ENCODE assay signal across 1 cellular context in genomic region chr17:77101521-77102410, GRCh38.
A peak's percentile ranks its signal among the peaks of the same experiment; 100 is the strongest.
TF ChIP-seq lines count a peak whose summit lies in the region.

No MANE protein-coding gene starts in this region.

TF ChIP-seq in HepG2, 621 proteins besides CTCF, POLR2A, EP300 and RAD21 (continued from another document and continues in another):
- TF ChIP-seq RBM39 (IDR thresholded peaks at IDR 0.05; ENCODE audit: low read depth, low read length, poor library complexity, severe bottlenecking) (no peak), MED13 (CRISPR knock-in tag; IDR thresholded peaks at IDR 0.05) (0 out of 2 replicates have a peak, but pooled peaks have one; percentile 42), ZKSCAN8 (CRISPR knock-in tag; IDR thresholded peaks at IDR 0.05; ENCODE audit: borderline replicate concordance) (no peak), ZNF556 (CRISPR knock-in tag; IDR thresholded peaks at IDR 0.05; ENCODE audit: borderline replicate concordance) (no peak; the same call in 1 of the 2 replicates), ZNF382 (CRISPR knock-in tag; IDR thresholded peaks at IDR 0.05; ENCODE audit: borderline replicate concordance) (no peak), ZNF614 (CRISPR knock-in tag; IDR thresholded peaks at IDR 0.05; ENCODE audit: borderline replicate concordance) (no peak), SP140L (CRISPR knock-in tag; IDR thresholded peaks at IDR 0.05; ENCODE audit: borderline replicate concordance) (no peak), ZNF207 (IDR thresholded peaks at IDR 0.05; ENCODE audit: borderline replicate concordance) (no peak), SPEN (CRISPR knock-in tag; IDR thresholded peaks at IDR 0.05; ENCODE audit: low read depth) (no peak), TEF (CRISPR knock-in tag; IDR thresholded peaks at IDR 0.05) (peak; percentile 8; the same call in 1 of the 2 replicates), FOXK1 (CRISPR knock-in tag; IDR thresholded peaks at IDR 0.05; ENCODE audit: borderline replicate concordance, low read depth) (no peak; the same call in 1 of the 2 replicates), CERS6 (CRISPR knock-in tag; IDR thresholded peaks at IDR 0.05) (no peak), ZNF263 (CRISPR knock-in tag; IDR thresholded peaks at IDR 0.05) (no peak), NCOA5 (CRISPR knock-in tag; IDR thresholded peaks at IDR 0.05) (no peak), ZNF253 (CRISPR knock-in tag; IDR thresholded peaks at IDR 0.05; ENCODE audit: borderline replicate concordance) (no peak), KAT8 (CRISPR knock-in tag; IDR thresholded peaks at IDR 0.05) (no peak), MED1 (CRISPR knock-in tag; IDR thresholded peaks at IDR 0.05) (no peak), ZNF256 (CRISPR knock-in tag; conservative IDR thresholded peaks at IDR 0.05) (no peak), ZBTB42 (CRISPR knock-in tag; IDR thresholded peaks at IDR 0.05) (no peak), ZFP36L1 (CRISPR knock-in tag; IDR thresholded peaks at IDR 0.05) (no peak), JUN (CRISPR knock-in tag; IDR thresholded peaks at IDR 0.05) (no peak), GABPA (IDR thresholded peaks at IDR 0.05; ENCODE audit: low read depth, low read length) (no peak), GABPA (CRISPR knock-in tag; IDR thresholded peaks at IDR 0.05; ENCODE audit: low read depth) (no peak; the same call in 1 of the 2 replicates), PBX2 (CRISPR knock-in tag; IDR thresholded peaks at IDR 0.05) (no peak), ZSCAN22 (CRISPR knock-in tag; IDR thresholded peaks at IDR 0.05) (no peak), EED (CRISPR knock-in tag; IDR thresholded peaks at IDR 0.05) (no peak), ZBTB8A (CRISPR knock-in tag; IDR thresholded peaks at IDR 0.05; ENCODE audit: borderline replicate concordance, low read depth) (no peak), ZSCAN31 (CRISPR knock-in tag; IDR thresholded peaks at IDR 0.05; ENCODE audit: low read depth) (no peak), SOX5 (CRISPR knock-in tag; IDR thresholded peaks at IDR 0.05; ENCODE audit: borderline replicate concordance) (no peak; the same call in 1 of the 2 replicates), ZNF343 (CRISPR knock-in tag; IDR thresholded peaks at IDR 0.05) (no peak), ATF7 (IDR thresholded peaks at IDR 0.05) (no peak), ATF7 (CRISPR knock-in tag; IDR thresholded peaks at IDR 0.05) (no peak), ZNF30 (CRISPR knock-in tag; IDR thresholded peaks at IDR 0.05) (no peak), AHR (CRISPR knock-in tag; IDR thresholded peaks at IDR 0.05) (no peak), CHCHD3 (CRISPR knock-in tag; IDR thresholded peaks at IDR 0.05) (no peak), ONECUT2 (CRISPR knock-in tag; IDR thresholded peaks at IDR 0.05) (0 out of 2 replicates have a peak, but pooled peaks have one; percentile 9), SYNCRIP (IDR thresholded peaks at IDR 0.05; ENCODE audit: insufficient read depth, low read depth, low read length) (no peak), RELA (CRISPR knock-in tag; IDR thresholded peaks at IDR 0.05) (no peak), STAT6 (CRISPR knock-in tag; IDR thresholded peaks at IDR 0.05; ENCODE audit: borderline replicate concordance) (no peak), GABPB1 (CRISPR knock-in tag; IDR thresholded peaks at IDR 0.05) (0 out of 2 replicates have a peak, but pooled peaks have one; percentile 1), ZEB1 (IDR thresholded peaks at IDR 0.05; ENCODE audit: insufficient replicate concordance, low read depth) (no peak), ZNF576 (CRISPR knock-in tag; IDR thresholded peaks at IDR 0.05) (no peak), ZNF235 (CRISPR knock-in tag; IDR thresholded peaks at IDR 0.05; ENCODE audit: borderline replicate concordance) (no peak), ZNF34 (CRISPR knock-in tag; IDR thresholded peaks at IDR 0.05; ENCODE audit: borderline replicate concordance) (no peak), KDM5A (IDR thresholded peaks at IDR 0.05; ENCODE audit: borderline replicate concordance, low read length) (no peak), HNRNPLL (IDR thresholded peaks at IDR 0.05; ENCODE audit: low read depth, low read length, poor library complexity, severe bottlenecking) (no peak), ZNF564 (CRISPR knock-in tag; IDR thresholded peaks at IDR 0.05) (no peak), PHF5A (CRISPR knock-in tag; IDR thresholded peaks at IDR 0.05; ENCODE audit: low read depth, unreplicated experiment) (no peak), NFYB (CRISPR knock-in tag; IDR thresholded peaks at IDR 0.05) (no peak), ARHGAP35 (CRISPR knock-in tag; IDR thresholded peaks at IDR 0.05; ENCODE audit: borderline replicate concordance) (no peak), ZNF432 (CRISPR knock-in tag; IDR thresholded peaks at IDR 0.05; ENCODE audit: borderline replicate concordance) (no peak), SRSF1 (optimal IDR thresholded peaks at IDR 0.05; ENCODE audit: low read depth, low read length) (no peak)
- TF ChIP-seq, protein P1, sequence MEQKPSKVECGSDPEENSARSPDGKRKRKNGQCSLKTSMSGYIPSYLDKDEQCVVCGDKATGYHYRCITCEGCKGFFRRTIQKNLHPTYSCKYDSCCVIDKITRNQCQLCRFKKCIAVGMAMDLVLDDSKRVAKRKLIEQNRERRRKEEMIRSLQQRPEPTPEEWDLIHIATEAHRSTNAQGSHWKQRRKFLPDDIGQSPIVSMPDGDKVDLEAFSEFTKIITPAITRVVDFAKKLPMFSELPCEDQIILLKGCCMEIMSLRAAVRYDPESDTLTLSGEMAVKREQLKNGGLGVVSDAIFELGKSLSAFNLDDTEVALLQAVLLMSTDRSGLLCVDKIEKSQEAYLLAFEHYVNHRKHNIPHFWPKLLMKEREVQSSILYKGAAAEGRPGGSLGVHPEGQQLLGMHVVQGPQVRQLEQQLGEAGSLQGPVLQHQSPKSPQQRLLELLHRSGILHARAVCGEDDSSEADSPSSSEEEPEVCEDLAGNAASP (CRISPR knock-in tag; IDR thresholded peaks at IDR 0.05; ENCODE audit: borderline replicate concordance): peak; percentile 48; the same call in 1 of the 2 replicates
- TF ChIP-seq, protein P2, sequence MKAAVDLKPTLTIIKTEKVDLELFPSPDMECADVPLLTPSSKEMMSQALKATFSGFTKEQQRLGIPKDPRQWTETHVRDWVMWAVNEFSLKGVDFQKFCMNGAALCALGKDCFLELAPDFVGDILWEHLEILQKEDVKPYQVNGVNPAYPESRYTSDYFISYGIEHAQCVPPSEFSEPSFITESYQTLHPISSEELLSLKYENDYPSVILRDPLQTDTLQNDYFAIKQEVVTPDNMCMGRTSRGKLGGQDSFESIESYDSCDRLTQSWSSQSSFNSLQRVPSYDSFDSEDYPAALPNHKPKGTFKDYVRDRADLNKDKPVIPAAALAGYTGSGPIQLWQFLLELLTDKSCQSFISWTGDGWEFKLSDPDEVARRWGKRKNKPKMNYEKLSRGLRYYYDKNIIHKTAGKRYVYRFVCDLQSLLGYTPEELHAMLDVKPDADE (CRISPR knock-in tag; IDR thresholded peaks at IDR 0.05): no peak
- TF ChIP-seq, protein P3, sequence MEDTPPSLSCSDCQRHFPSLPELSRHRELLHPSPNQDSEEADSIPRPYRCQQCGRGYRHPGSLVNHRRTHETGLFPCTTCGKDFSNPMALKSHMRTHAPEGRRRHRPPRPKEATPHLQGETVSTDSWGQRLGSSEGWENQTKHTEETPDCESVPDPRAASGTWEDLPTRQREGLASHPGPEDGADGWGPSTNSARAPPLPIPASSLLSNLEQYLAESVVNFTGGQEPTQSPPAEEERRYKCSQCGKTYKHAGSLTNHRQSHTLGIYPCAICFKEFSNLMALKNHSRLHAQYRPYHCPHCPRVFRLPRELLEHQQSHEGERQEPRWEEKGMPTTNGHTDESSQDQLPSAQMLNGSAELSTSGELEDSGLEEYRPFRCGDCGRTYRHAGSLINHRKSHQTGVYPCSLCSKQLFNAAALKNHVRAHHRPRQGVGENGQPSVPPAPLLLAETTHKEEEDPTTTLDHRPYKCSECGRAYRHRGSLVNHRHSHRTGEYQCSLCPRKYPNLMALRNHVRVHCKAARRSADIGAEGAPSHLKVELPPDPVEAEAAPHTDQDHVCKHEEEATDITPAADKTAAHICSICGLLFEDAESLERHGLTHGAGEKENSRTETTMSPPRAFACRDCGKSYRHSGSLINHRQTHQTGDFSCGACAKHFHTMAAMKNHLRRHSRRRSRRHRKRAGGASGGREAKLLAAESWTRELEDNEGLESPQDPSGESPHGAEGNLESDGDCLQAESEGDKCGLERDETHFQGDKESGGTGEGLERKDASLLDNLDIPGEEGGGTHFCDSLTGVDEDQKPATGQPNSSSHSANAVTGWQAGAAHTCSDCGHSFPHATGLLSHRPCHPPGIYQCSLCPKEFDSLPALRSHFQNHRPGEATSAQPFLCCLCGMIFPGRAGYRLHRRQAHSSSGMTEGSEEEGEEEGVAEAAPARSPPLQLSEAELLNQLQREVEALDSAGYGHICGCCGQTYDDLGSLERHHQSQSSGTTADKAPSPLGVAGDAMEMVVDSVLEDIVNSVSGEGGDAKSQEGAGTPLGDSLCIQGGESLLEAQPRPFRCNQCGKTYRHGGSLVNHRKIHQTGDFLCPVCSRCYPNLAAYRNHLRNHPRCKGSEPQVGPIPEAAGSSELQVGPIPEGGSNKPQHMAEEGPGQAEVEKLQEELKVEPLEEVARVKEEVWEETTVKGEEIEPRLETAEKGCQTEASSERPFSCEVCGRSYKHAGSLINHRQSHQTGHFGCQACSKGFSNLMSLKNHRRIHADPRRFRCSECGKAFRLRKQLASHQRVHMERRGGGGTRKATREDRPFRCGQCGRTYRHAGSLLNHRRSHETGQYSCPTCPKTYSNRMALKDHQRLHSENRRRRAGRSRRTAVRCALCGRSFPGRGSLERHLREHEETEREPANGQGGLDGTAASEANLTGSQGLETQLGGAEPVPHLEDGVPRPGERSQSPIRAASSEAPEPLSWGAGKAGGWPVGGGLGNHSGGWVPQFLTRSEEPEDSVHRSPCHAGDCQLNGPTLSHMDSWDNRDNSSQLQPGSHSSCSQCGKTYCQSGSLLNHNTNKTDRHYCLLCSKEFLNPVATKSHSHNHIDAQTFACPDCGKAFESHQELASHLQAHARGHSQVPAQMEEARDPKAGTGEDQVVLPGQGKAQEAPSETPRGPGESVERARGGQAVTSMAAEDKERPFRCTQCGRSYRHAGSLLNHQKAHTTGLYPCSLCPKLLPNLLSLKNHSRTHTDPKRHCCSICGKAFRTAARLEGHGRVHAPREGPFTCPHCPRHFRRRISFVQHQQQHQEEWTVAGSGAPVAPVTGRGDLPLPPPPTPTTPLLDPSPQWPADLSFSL (CRISPR knock-in tag; IDR thresholded peaks at IDR 0.05): no peak
- TF ChIP-seq, protein P4, sequence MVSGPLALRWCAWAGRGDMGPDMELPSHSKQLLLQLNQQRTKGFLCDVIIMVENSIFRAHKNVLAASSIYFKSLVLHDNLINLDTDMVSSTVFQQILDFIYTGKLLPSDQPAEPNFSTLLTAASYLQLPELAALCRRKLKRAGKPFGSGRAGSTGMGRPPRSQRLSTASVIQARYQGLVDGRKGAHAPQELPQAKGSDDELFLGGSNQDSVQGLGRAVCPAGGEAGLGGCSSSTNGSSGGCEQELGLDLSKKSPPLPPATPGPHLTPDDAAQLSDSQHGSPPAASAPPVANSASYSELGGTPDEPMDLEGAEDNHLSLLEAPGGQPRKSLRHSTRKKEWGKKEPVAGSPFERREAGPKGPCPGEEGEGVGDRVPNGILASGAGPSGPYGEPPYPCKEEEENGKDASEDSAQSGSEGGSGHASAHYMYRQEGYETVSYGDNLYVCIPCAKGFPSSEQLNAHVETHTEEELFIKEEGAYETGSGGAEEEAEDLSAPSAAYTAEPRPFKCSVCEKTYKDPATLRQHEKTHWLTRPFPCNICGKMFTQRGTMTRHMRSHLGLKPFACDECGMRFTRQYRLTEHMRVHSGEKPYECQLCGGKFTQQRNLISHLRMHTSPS (CRISPR knock-in tag; IDR thresholded peaks at IDR 0.05; ENCODE audit: low read depth): no peak
- TF ChIP-seq, protein P5, sequence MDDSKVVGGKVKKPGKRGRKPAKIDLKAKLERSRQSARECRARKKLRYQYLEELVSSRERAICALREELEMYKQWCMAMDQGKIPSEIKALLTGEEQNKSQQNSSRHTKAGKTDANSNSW (CRISPR knock-in tag; IDR thresholded peaks at IDR 0.05; ENCODE audit: borderline replicate concordance): no peak
